Comparison of ENCODE assay signal across 7 cellular contexts in the genomic region with DNA sequence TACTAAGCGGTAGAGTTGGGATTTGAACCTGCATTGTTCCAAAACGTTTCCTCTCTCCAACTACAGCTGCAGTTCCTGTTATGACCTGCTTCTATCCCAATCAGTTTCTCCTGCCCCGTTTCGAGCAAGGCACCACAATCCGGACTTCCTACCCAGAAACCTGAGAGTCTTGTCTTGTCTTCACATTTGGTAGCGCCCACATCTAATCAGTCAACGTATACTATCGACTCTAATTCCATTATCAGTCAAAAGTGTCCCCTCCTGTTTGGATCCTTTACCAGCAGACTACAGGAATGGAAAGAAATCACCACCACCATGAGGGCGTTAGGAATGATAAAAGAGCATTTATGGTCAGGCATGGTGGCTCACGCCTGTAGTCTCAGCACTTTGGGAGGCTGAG.
"Had no signal": no experiment of that assay in that cellular context is flagged by ENCODE, and none has a peak within 500 bp of the region (broad histone marks: within the 10 kb centered on the region; RNA-seq: fewer than 3 reads in every experiment).

No MANE protein-coding gene starts in this region.

- H3K36me3 ChIP-seq: HAP-1 had no signal

- H3K4me1 ChIP-seq: HAP-1 had no signal

- ATAC-seq: K562 had no signal

- DNase-seq: GM23248, GOT3, H7, IMR-90, KG1 had no signal

- H3K4me3 ChIP-seq: GM23248, HAP-1, K562 had no signal

- H3K9me3 ChIP-seq: HAP-1 had no signal
